Comparison of ENCODE assay signal across 18 cellular contexts in genomic region chr15:48628832-48629231, GRCh38. TPM values are rescaled to one million over a fixed set of nuclear protein-coding genes. Genes with fewer than 3 reads are reported as not detected.
A peak's percentile ranks its signal among the peaks of the same experiment; 100 is the strongest.
DNase-seq lines count a peak whose midpoint lies in the region; ATAC-seq, FAIRE-seq and TF ChIP-seq lines count a peak whose summit lies in the region.
"Had no signal": no experiment of that assay in that cellular context is flagged by ENCODE, and none has a peak within 500 bp of the region (broad histone marks: within the 10 kb centered on the region; RNA-seq: fewer than 3 reads in every experiment).

No MANE protein-coding gene starts in this region.

- no TSS peak for BruUV-seq in GM12878 (replicated peaks; lab: Mats Ljungman, UMichigan)

- no peak for TF ChIP-seq POLR2A in GM12878 (IDR thresholded peaks at IDR 0.05; ENCODE audit: low read depth, low read length)

- H2AFZ ChIP-seq in GM12878 (ENCODE audit: control insufficient read depth, low read depth, low read length), result no peak overlapping the region

- CTCF ChIA-PET in GM12878 (lab: Yijun Ruan, JAX), result interaction anchor here (1.5 kb wide), 1 partner anchor 165 kb away, joined by 3 read pairs; no protein-coding TSS in a partner anchor

- peak overlapping the region; percentile 75; the same call in 1 of the 2 replicates for H3K4me3 Mint-ChIP-seq in HFFc6
- H3K4me3 Mint-ChIP-seq: CD14-positive monocyte had no signal

- no peaks in the 10 kb centered on the region for H3K27me3 ChIP-seq in GM12878 (replicated peaks in 1 of 2; ENCODE audit: control insufficient read depth in 2 of 2, insufficient read depth in 2 of 2, low read length in 1 of 2)

- POLR2A ChIA-PET in GM12878 (lab: Charles Lee), result interaction anchor here (0.9 kb wide), 1 partner anchor 33 kb away, joined by 3 read pairs; no protein-coding TSS in a partner anchor

- no peak overlapping the region for H3K4me3 ChIP-seq in GM12878
- H3K4me3 ChIP-seq: K562 had no signal

- TF ChIP-seq RAD21 in GM12878 (IDR thresholded peaks at IDR 0.05; ENCODE audit: insufficient read depth, low read depth, low read length), result no peak

- H3K4me1 ChIP-seq in GM12878 (ENCODE audit: control insufficient read depth, insufficient read depth, low read length), result no peaks in the 10 kb centered on the region

- SMC1A ChIA-PET in GM12878 (lab: Charles Lee; ENCODE audit: uncharacterized antibody, unreplicated experiment), result interaction anchor here (0.6 to 1.2 kb wide), 5 partner anchors 9 to 887 kb away, joined by 3 read pairs; no protein-coding TSS in a partner anchor

- RAD21 ChIA-PET in GM12878 (lab: Charles Lee; ENCODE audit: unreplicated experiment), result interaction anchor here (2.1 kb wide), 1 partner anchor 33 kb away, joined by 7 read pairs; no protein-coding TSS in a partner anchor

- in situ Hi-C loops in GM12878 (cut with MboI), result no loop called here

- FAIRE-seq in GM12878 (lab: Jason Lieb, UNC), result peak; percentile 49
- FAIRE-seq: H1, K562 had no signal

- no peak for TF ChIP-seq CTCF in HFFc6 (IDR thresholded peaks at IDR 0.05)
- no peak for TF ChIP-seq CTCF in GM12878 (IDR thresholded peaks at IDR 0.05 in 2 of 3, conservative IDR thresholded peaks at IDR 0.05 in 1 of 3; ENCODE audit: control insufficient read depth in 2 of 3, extremely low read depth in 1 of 3, insufficient read depth in 1 of 3, low read depth in 3 of 3, low read length in 3 of 3)

- H3K9me3 ChIP-seq in GM12878 (replicated peaks; ENCODE audit: control insufficient read depth, insufficient read depth, low read length), result no peaks in the 10 kb centered on the region
- H3K9me3 ChIP-seq: SK-N-SH had no signal

- DNase-seq in HFFc6 (no peak), GM12878 (ENCODE audit: low read depth, low spot score) (no peak), iris pigment epithelial cell (ENCODE audit: low read depth) (peak; percentile 53), NCI-H1417 treated with DMSO at 0.1 percent for 48 hours (lab: John Stamatoyannopoulos, UW) (no peak), COLO668 (lab: John Stamatoyannopoulos, UW; ENCODE audit: unreplicated experiment) (no peak), activated gamma-delta T cell treated with Interleukin-2 at 50 U/mL for 16 hours (no peak), NCI-H2196 (lab: John Stamatoyannopoulos, UW; ENCODE audit: unreplicated experiment) (no peak)
- DNase-seq: DND-41, GDM1, NCI-H1105, NCI-H1694 treated with DMSO at 0.1 percent for 48 hours, NCI-H510A treated with DMSO at 0.1 percent for 48 hours, NCI-H774, SHP77, SK-N-SH had no signal

- H3K4me2 ChIP-seq in GM12878 (ENCODE audit: control insufficient read depth, insufficient read depth), result no peak overlapping the region
- H3K4me2 ChIP-seq: SK-N-SH had no signal

- H3K4me1 Mint-ChIP-seq in HFFc6 (ENCODE audit: low read depth), result peaks cover 97% of the 10 kb centered on the region
- H3K4me1 Mint-ChIP-seq: CD14-positive monocyte had no signal

- H3K36me3 ChIP-seq in GM12878 (ENCODE audit: control insufficient read depth in 2 of 2, insufficient read depth in 2 of 2, low read length in 1 of 2), result no peaks in the 10 kb centered on the region

- intact Hi-C loops in GM12878 (cut with micrococcal nuclease; ENCODE audit: unreplicated experiment), result no loop called here

- H3K27ac Mint-ChIP-seq in HFFc6, result peak overlapping the region; percentile 91
- H3K27ac Mint-ChIP-seq: CD14-positive monocyte had no signal

- H3K9ac ChIP-seq in GM12878 (ENCODE audit: control insufficient read depth, insufficient read depth, low read length), result no peak overlapping the region
- H3K9ac ChIP-seq: SK-N-SH had no signal

- H4K20me1 ChIP-seq in GM12878 (ENCODE audit: control insufficient read depth, insufficient read depth), result no peaks in the 10 kb centered on the region

- peaks cover 62% of the 10 kb centered on the region for H3K36me3 Mint-ChIP-seq in HFFc6 (ENCODE audit: low read depth)
- H3K36me3 Mint-ChIP-seq: CD14-positive monocyte had no signal

- no peak for TF ChIP-seq EP300 in GM12878 (IDR thresholded peaks at IDR 0.05; ENCODE audit: borderline replicate concordance in 1 of 2, control insufficient read depth in 1 of 2, low read depth in 2 of 2, low read length in 2 of 2)

- ATAC-seq in GM12878, result no peak
- ATAC-seq: K562 had no signal

- 96% methylated on average over 2 of the region's 2 CpGs for WGBS in GM12878 (ENCODE audit: insufficient coverage, insufficient replicate concordance, low lambda C conversion rate, missing lambda C conversion rate)

- peaks cover 6% of the 10 kb centered on the region for H3K27me3 Mint-ChIP-seq in HFFc6 (ENCODE audit: insufficient read depth)

- H3K9me3 Mint-ChIP-seq in HFFc6, result no peaks in the 10 kb centered on the region
- H3K9me3 Mint-ChIP-seq: CD14-positive monocyte had no signal

- H3K79me2 ChIP-seq in GM12878 (ENCODE audit: control insufficient read depth, insufficient read depth, low read length), result no peaks in the 10 kb centered on the region

- no peak overlapping the region for H3K27ac ChIP-seq in GM12878 (ENCODE audit: control insufficient read depth, insufficient read depth)

TF ChIP-seq in GM12878, 131 proteins besides CTCF, POLR2A, EP300 and RAD21 (continues in another document):
- TF ChIP-seq USF2 (IDR thresholded peaks at IDR 0.05; ENCODE audit: borderline replicate concordance, low read depth, low read length) (no peak), SIX5 (IDR thresholded peaks at IDR 0.05; ENCODE audit: low read depth, low read length, severe bottlenecking) (no peak), ZNF592 (IDR thresholded peaks at IDR 0.05) (no peak), ELK1 (IDR thresholded peaks at IDR 0.05; ENCODE audit: low read depth, low read length) (no peak), KDM1A (IDR thresholded peaks at IDR 0.05; ENCODE audit: borderline replicate concordance) (no peak), RUNX3 (IDR thresholded peaks at IDR 0.05; ENCODE audit: low read length) (no peak), SIN3A (IDR thresholded peaks at IDR 0.05; ENCODE audit: low read depth, low read length) (no peak)

RNA-seq across cellular contexts. Expression of gene FBN1, which starts 16.7 kb away (rescaled TPM):
- total RNA-seq in HFFc6 (2021; fragmentation: NEBNext Ultra II Directional; extraction: Animal tissue kit (Norgen Biotek cat#: 25700)), result 100 to 1,000 TPM; 584 to 754 (median 609) TPM
- 30.8 and 31.4 TPM in 2 replicates for total RNA-seq in GM12878 (2013; cell fraction: nucleolus; rRNA removed)
- total RNA-seq in GM12878 (2014; rRNA removed), result 9.8 and 11.2 TPM in 2 replicates
- 10.1 and 10.7 TPM in 2 replicates for total RNA-seq in GM12878 (2014; rRNA removed; fragmentation: Illumina TruSeq; extraction: Trizol)
- total RNA-seq in GM12878 (2021), result 12.6 and 15.3 TPM in 2 replicates
- 3.5 TPM for polyA plus RNA-seq in GM12878 (2011; ENCODE audit: low read depth)
- 6.1 and 6.6 TPM in 2 replicates for polyA plus RNA-seq in GM12878 (2011; rRNA removed)
- 5.3 and 5.8 TPM in 2 replicates for polyA plus RNA-seq in GM12878 (2011; cell fraction: cytosol; rRNA removed)
- polyA plus RNA-seq in GM12878 (2011; cell fraction: nucleus; rRNA removed), result 12.7 and 15.7 TPM in 2 replicates
- 4.5 and 5.7 TPM in 2 replicates for polyA plus RNA-seq in GM12878 (2012)
- polyA plus RNA-seq in GM12878 (2014; fragmentation: Illumina TruSeq; extraction: Trizol), result 8.9 and 10.1 TPM in 2 replicates
- 1 to 10 TPM; 2.2 to 2.6 TPM for polyA plus RNA-seq in GM12878 (2014; fragmentation: Nextera tagmentation; extraction: Ambion mirVana)
- 5.7 and 7.4 TPM in 2 replicates for polyA plus RNA-seq in GM12878 (2014; rRNA removed)
- polyA plus RNA-seq in GM12878 (2016; fragmentation: Nextera tagmentation; extraction: Ambion mirVana), result 1 to 10 TPM; 3.7 to 3.8 TPM
- polyA minus RNA-seq in GM12878 (2011; rRNA and poly(A)+ RNA removed), result 14.2 and 20.3 TPM in 2 replicates
- polyA minus RNA-seq in GM12878 (2011; cell fraction: cytosol; rRNA and poly(A)+ RNA removed), result 5.3 and 5.7 TPM in 2 replicates
- 11.2 and 14.3 TPM in 2 replicates for polyA minus RNA-seq in GM12878 (2011; cell fraction: nucleus; rRNA and poly(A)+ RNA removed)
- polyA plus RNA-seq: CD14-positive monocyte had no signal

Comparison
In these comparisons a context has a peak if more than half of its experiments do, and no peak if none do; other contexts are left out.
1. RNA of gene FBN1, which starts 16.7 kb away (total RNA-seq): 584 to 754 TPM in HFFc6; 9.8 to 31.4 TPM in GM12878; every median in the first group is over 10 times any median in the second.